ENCODE assay signal across 8 cellular contexts in genomic region chr15:82647835-82648256, GRCh38. TPM values are rescaled to one million over a fixed set of nuclear protein-coding genes. Genes with fewer than 3 reads are reported as not detected.
DNase-seq lines count a peak whose midpoint lies in the region; ATAC-seq and TF ChIP-seq lines count a peak whose summit lies in the region.

No MANE protein-coding gene starts in this region.

- TF ChIP-seq CTCF in cardiac muscle cell (IDR thresholded peaks at IDR 0.05; ENCODE audit: low read depth, low read length) = no peak
- TF ChIP-seq CTCF in gastrocnemius medialis (IDR thresholded peaks at IDR 0.05 in 4 of 5, conservative IDR thresholded peaks at IDR 0.05 in 1 of 5) = no peak

- H3K27me3 ChIP-seq in cardiac muscle cell (peaks cover 91% of the 10 kb centered on the region), gastrocnemius medialis (peaks cover 26 to 44% (median 35%) of the 10 kb centered on the region in 3 donors)

- peak overlapping the region; percentile 44 for H3K4me3 ChIP-seq in cardiac muscle cell
- peak overlapping the region; percentile 52 to 83 (median 63) for H3K4me3 ChIP-seq in gastrocnemius medialis

- H3K27me3 Mint-ChIP-seq in activated T-helper 1 cell treated with anti-CD3 and anti-CD28 coated beads, Interleukin-12 subunit alpha, Interleukin-12 subunit beta, Interleukin-2, Interleukin-4 antibody, amounts not matched to agents 30 ng/mL and 10 ng/mL and 1 ng/mL, durations not matched to agents 14 hours and 24 hours and 36 hours (ENCODE audit: insufficient read depth) = peaks cover 38% of the 10 kb centered on the region

- H3K36me3 ChIP-seq in cardiac muscle cell = no peaks in the 10 kb centered on the region
- H3K36me3 ChIP-seq in gastrocnemius medialis = no peaks in the 10 kb centered on the region

- intact Hi-C loops in activated T-helper 1 cell treated with anti-CD3 and anti-CD28 coated beads, Interleukin-12 subunit alpha, Interleukin-12 subunit beta, Interleukin-2, Interleukin-4 antibody, amounts not matched to agents 30 ng/mL and 10 ng/mL and 1 ng/mL, durations not matched to agents 14 hours and 24 hours and 36 hours (cut with micrococcal nuclease) = no loop called here
- intact Hi-C loops in gastrocnemius medialis (cut with DNase I; ENCODE audit: low total_unique reads) = loop anchor here (5.0 to 10.0 kb wide), 2 partner anchors 96 to 167 kb away; no protein-coding TSS in a partner anchor

- in situ Hi-C loops in gastrocnemius medialis (cut with MboI; ENCODE audit: low sequenced_read_pairs in 4 of 4) = no loop called here

- peak; percentile 1 to 22 for TF ChIP-seq POLR2A in gastrocnemius medialis (IDR thresholded peaks at IDR 0.05)

- H3K9me3 ChIP-seq in cardiac muscle cell (ENCODE audit: low read depth) = no peaks in the 10 kb centered on the region
- no peaks in the 10 kb centered on the region for H3K9me3 ChIP-seq in gastrocnemius medialis

- H3K9me3 Mint-ChIP-seq in activated T-helper 1 cell treated with anti-CD3 and anti-CD28 coated beads, Interleukin-12 subunit alpha, Interleukin-12 subunit beta, Interleukin-2, Interleukin-4 antibody, amounts not matched to agents 30 ng/mL and 10 ng/mL and 1 ng/mL, durations not matched to agents 14 hours and 24 hours and 36 hours = no peaks in the 10 kb centered on the region

- no peak overlapping the region for H3K4me3 Mint-ChIP-seq in activated T-helper 1 cell treated with anti-CD3 and anti-CD28 coated beads, Interleukin-12 subunit alpha, Interleukin-12 subunit beta, Interleukin-2, Interleukin-4 antibody, amounts not matched to agents 30 ng/mL and 10 ng/mL and 1 ng/mL, durations not matched to agents 14 hours and 24 hours and 36 hours

- H3K36me3 Mint-ChIP-seq in activated T-helper 1 cell treated with anti-CD3 and anti-CD28 coated beads, Interleukin-12 subunit alpha, Interleukin-12 subunit beta, Interleukin-2, Interleukin-4 antibody, amounts not matched to agents 30 ng/mL and 10 ng/mL and 1 ng/mL, durations not matched to agents 14 hours and 24 hours and 36 hours (ENCODE audit: low read depth) = no peaks in the 10 kb centered on the region

- no peaks in the 10 kb centered on the region for H3K4me1 Mint-ChIP-seq in activated T-helper 1 cell treated with anti-CD3 and anti-CD28 coated beads, Interleukin-12 subunit alpha, Interleukin-12 subunit beta, Interleukin-2, Interleukin-4 antibody, amounts not matched to agents 30 ng/mL and 10 ng/mL and 1 ng/mL, durations not matched to agents 14 hours and 24 hours and 36 hours (ENCODE audit: low read depth)

- ATAC-seq in gastrocnemius medialis = peak in 1 of 2 donors; percentile 55
- ATAC-seq in GM19463 (IDR thresholded peaks at IDR 0.05; ENCODE audit: unreplicated experiment) = no peak
- no peak for ATAC-seq in GM21447 (IDR thresholded peaks at IDR 0.05; ENCODE audit: unreplicated experiment)

- H3K27ac ChIP-seq in cardiac muscle cell (no peak overlapping the region), gastrocnemius medialis (peak overlapping the region in 2 of 4 donors; percentile 33 to 42)

- H3K27ac Mint-ChIP-seq in activated T-helper 1 cell treated with anti-CD3 and anti-CD28 coated beads, Interleukin-12 subunit alpha, Interleukin-12 subunit beta, Interleukin-2, Interleukin-4 antibody, amounts not matched to agents 30 ng/mL and 10 ng/mL and 1 ng/mL, durations not matched to agents 14 hours and 24 hours and 36 hours = no peak overlapping the region

- DNase-seq in activated T-helper 1 cell treated with Interleukin-2 at 50 U/mL for 16 hours (ENCODE audit: low read depth) = peak; percentile 28
- DNase-seq in activated T-helper 1 cell treated with anti-CD3 and anti-CD28 coated beads, Interleukin-12 subunit alpha, Interleukin-12 subunit beta, Interleukin-2, Interleukin-4 antibody, amounts not matched to agents 30 ng/mL and 10 ng/mL and 1 ng/mL, durations not matched to agents 14 hours and 24 hours and 36 hours (ENCODE audit: low spot score) = no peak
- peak; percentile 59 for DNase-seq in activated T-cell treated with anti-CD3 and anti-CD28 coated beads, Interleukin-2, amount 50 U/mL, for 1 hour
- DNase-seq in cardiac muscle cell (ENCODE audit: low read depth in 1 of 2, low spot score in 1 of 2) = peak in 1 of 2 donors; percentile 46
- no peak for DNase-seq in gastrocnemius medialis
- DNase-seq in putamen (ENCODE audit: low spot score) = no peak

- peaks cover 6% of the 10 kb centered on the region for H3K4me1 ChIP-seq in cardiac muscle cell (ENCODE audit: low read depth)
- peaks cover 12 to 17% of the 10 kb centered on the region in 2 donors for H3K4me1 ChIP-seq in gastrocnemius medialis

RNA-seq across cellular contexts. Expression of gene CPEB1, which starts 0.7 kb away (rescaled TPM):
- not detected in 2 replicates for total RNA-seq in activated T-helper 1 cell treated with anti-CD3 and anti-CD28 coated beads, Interleukin-12 subunit alpha, Interleukin-12 subunit beta, Interleukin-2, Interleukin-4 antibody, amounts not matched to agents 30 ng/mL and 10 ng/mL and 1 ng/mL, durations not matched to agents 14 hours and 24 hours and 36 hours
- total RNA-seq in cardiac muscle cell = 1.2 and 1.9 TPM in 2 replicates
- 0.86 and 2.3 TPM in 2 replicates for polyA plus RNA-seq in cardiac muscle cell
- total RNA-seq in gastrocnemius medialis = 1 to 10 TPM in 3 of 4 donors, under 1 TPM in 1; 0.69 to 3.9 (median 2.7) TPM

Comparison
In these comparisons a context has a peak if more than half of its experiments do, and no peak if none do; other contexts are left out.
1. DNase-seq: peak in activated T-helper 1 cell treated with Interleukin-2 at 50 U/mL for 16 hours (single experiment) and activated T-cell treated with anti-CD3 and anti-CD28 coated beads, Interleukin-2, amount 50 U/mL, for 1 hour (single experiment); none in activated T-helper 1 cell treated with anti-CD3 and anti-CD28 coated beads, Interleukin-12 subunit alpha, Interleukin-12 subunit beta, Interleukin-2, Interleukin-4 antibody, amounts not matched to agents 30 ng/mL and 10 ng/mL and 1 ng/mL, durations not matched to agents 14 hours and 24 hours and 36 hours (single experiment), gastrocnemius medialis (0 of 2) and putamen (single experiment).